13 cellular contexts compared by ENCODE assay signal in the genomic region with DNA sequence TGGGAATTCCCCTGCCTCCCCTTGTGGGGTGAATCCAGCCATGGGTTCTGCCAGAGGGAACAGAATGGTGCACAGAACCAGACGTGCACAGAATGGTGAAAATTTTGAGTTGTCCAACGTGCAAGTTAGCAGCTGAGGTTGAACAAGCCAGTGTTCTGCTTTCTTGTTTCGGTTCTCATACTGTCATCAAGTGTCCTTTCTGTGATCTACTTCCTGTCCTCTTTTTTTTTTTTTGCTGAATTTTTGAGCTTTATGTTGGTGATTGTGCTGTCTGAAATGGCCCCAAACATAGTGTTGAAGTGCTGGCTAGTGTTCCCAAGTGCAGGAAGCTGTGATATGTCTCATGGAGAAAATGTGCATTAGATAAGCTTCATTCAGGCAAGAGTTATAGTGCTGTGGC. TPM values are rescaled to one million over a fixed set of nuclear protein-coding genes. Genes with fewer than 3 reads are reported as not detected.
DNase-seq lines count a peak whose midpoint lies in the region; ATAC-seq and TF ChIP-seq lines count a peak whose summit lies in the region.
"Had no signal": no experiment of that assay in that cellular context is flagged by ENCODE, and none has a peak within 500 bp of the region (broad histone marks: within the 10 kb centered on the region; RNA-seq: fewer than 3 reads in every experiment).

No MANE protein-coding gene starts in this region.

- H3K9me3 Mint-ChIP-seq in activated CD4-positive, alpha-beta memory T cell treated with anti-CD3 and anti-CD28 coated beads for 36 hours = no peaks in the 10 kb centered on the region
- H3K9me3 Mint-ChIP-seq in activated naive CD4-positive, alpha-beta T cell treated with anti-CD3 and anti-CD28 coated beads, Interleukin-2, amount 50 U/mL, for 72 hours = no peaks in the 10 kb centered on the region
- H3K9me3 Mint-ChIP-seq: nephron progenitor cell had no signal

- DNase-seq in GM13976 (ENCODE audit: low spot score) (peak; percentile 74), SIG-M5 treated with dmso at 0.1 percent for 504 hours (lab: John Stamatoyannopoulos, UW; ENCODE audit: unreplicated experiment) (peak; percentile 74)
- no peak for DNase-seq in activated CD4-positive, alpha-beta memory T cell treated with anti-CD3 and anti-CD28 coated beads for 36 hours
- no peak for DNase-seq in activated naive CD4-positive, alpha-beta T cell treated with anti-CD3 and anti-CD28 coated beads, Interleukin-2, amount 50 U/mL, for 72 hours (ENCODE audit: low spot score in 2 of 2)
- DNase-seq: activated naive CD4-positive, alpha-beta T cell; foreskin keratinocyte; kidney glomerular epithelial cell; nephron progenitor cell had no signal

- in situ Hi-C loops in GM13976 (cut with MboI; ENCODE audit: low sequenced_read_pairs, unreplicated experiment) = no loop called here

- H3K4me3 Mint-ChIP-seq in activated CD4-positive, alpha-beta memory T cell treated with anti-CD3 and anti-CD28 coated beads for 36 hours = no peak overlapping the region
- H3K4me3 Mint-ChIP-seq: nephron progenitor cell had no signal

- H3K4me1 Mint-ChIP-seq in activated CD4-positive, alpha-beta memory T cell treated with anti-CD3 and anti-CD28 coated beads for 36 hours (ENCODE audit: low read depth) = no peaks in the 10 kb centered on the region

- H3K27ac Mint-ChIP-seq in activated CD4-positive, alpha-beta memory T cell treated with anti-CD3 and anti-CD28 coated beads for 36 hours = no peak overlapping the region
- H3K27ac Mint-ChIP-seq in activated naive CD4-positive, alpha-beta T cell treated with anti-CD3 and anti-CD28 coated beads, Interleukin-2, amount 50 U/mL, for 72 hours = no peak overlapping the region
- H3K27ac Mint-ChIP-seq: nephron progenitor cell had no signal

- CTCF ChIA-PET in activated CD4-positive, alpha-beta memory T cell treated with anti-CD3 and anti-CD28 coated beads for 36 hours (lab: Charles Lee) = interaction anchor here (0.6 kb wide), 1 partner anchor 138 kb away, joined by 3 read pairs; no protein-coding TSS in a partner anchor

- peak; percentile 83 for ATAC-seq in GM21367 (IDR thresholded peaks at IDR 0.05; ENCODE audit: unreplicated experiment)
- ATAC-seq in HG03196 (IDR thresholded peaks at IDR 0.05; ENCODE audit: unreplicated experiment) = peak; percentile 89
- ATAC-seq in HG02610 (IDR thresholded peaks at IDR 0.05; ENCODE audit: unreplicated experiment) = no peak
- no peak for ATAC-seq in activated naive CD4-positive, alpha-beta T cell treated with anti-CD3 and anti-CD28 coated beads, Interleukin-2, amount 50 U/mL, for 72 hours
- ATAC-seq in esophagus mucosa = no peak
- ATAC-seq: foreskin keratinocyte had no signal

- intact Hi-C loops in activated CD4-positive, alpha-beta memory T cell treated with anti-CD3 and anti-CD28 coated beads for 36 hours (cut with micrococcal nuclease) = no loop called here

- peaks cover 2% of the 10 kb centered on the region for H3K27me3 Mint-ChIP-seq in activated CD4-positive, alpha-beta memory T cell treated with anti-CD3 and anti-CD28 coated beads for 36 hours

- TF ChIP-seq CTCF in GM13976 (IDR thresholded peaks at IDR 0.05; ENCODE audit: borderline replicate concordance, control extremely low read depth, extremely low read depth, insufficient read depth, missing control alignments) = no peak

- no peaks in the 10 kb centered on the region for H3K36me3 Mint-ChIP-seq in activated CD4-positive, alpha-beta memory T cell treated with anti-CD3 and anti-CD28 coated beads for 36 hours
- no peaks in the 10 kb centered on the region for H3K36me3 Mint-ChIP-seq in activated naive CD4-positive, alpha-beta T cell treated with anti-CD3 and anti-CD28 coated beads, Interleukin-2, amount 50 U/mL, for 72 hours

- POLR2A ChIA-PET in activated CD4-positive, alpha-beta memory T cell treated with anti-CD3 and anti-CD28 coated beads for 36 hours (lab: Charles Lee) = interaction anchor here (0.7 kb wide), 1 partner anchor 819 kb away, joined by 3 read pairs; no protein-coding TSS in a partner anchor

RNA-seq across cellular contexts. Expression of a gene that starts 21.6 kb away (rescaled TPM):
- under 1 TPM; 0.07 to 0.15 TPM for total RNA-seq in activated CD4-positive, alpha-beta memory T cell treated with anti-CD3 and anti-CD28 coated beads for 36 hours
- total RNA-seq in activated naive CD4-positive, alpha-beta T cell treated with anti-CD3 and anti-CD28 coated beads, Interleukin-2, amount 50 U/mL, for 72 hours = under 1 TPM; 0.45 to 0.59 TPM
- total RNA-seq in esophagus mucosa = 1.6 TPM
- total RNA-seq: smooth muscle cell had no signal

Comparison
In these comparisons a context has a peak if more than half of its experiments do, and no peak if none do; other contexts are left out.
1. DNase-seq: peak in GM13976 (single experiment) and SIG-M5 treated with dmso at 0.1 percent for 504 hours (single experiment); none in activated CD4-positive, alpha-beta memory T cell treated with anti-CD3 and anti-CD28 coated beads for 36 hours (single experiment) and activated naive CD4-positive, alpha-beta T cell treated with anti-CD3 and anti-CD28 coated beads, Interleukin-2, amount 50 U/mL, for 72 hours (0 of 2).
2. ATAC-seq: peak in GM21367 (single experiment) and HG03196 (single experiment); none in HG02610 (single experiment), activated naive CD4-positive, alpha-beta T cell treated with anti-CD3 and anti-CD28 coated beads, Interleukin-2, amount 50 U/mL, for 72 hours (0 of 2) and esophagus mucosa (single experiment).